1 cellular context compared by ENCODE assay signal in the genomic region with DNA sequence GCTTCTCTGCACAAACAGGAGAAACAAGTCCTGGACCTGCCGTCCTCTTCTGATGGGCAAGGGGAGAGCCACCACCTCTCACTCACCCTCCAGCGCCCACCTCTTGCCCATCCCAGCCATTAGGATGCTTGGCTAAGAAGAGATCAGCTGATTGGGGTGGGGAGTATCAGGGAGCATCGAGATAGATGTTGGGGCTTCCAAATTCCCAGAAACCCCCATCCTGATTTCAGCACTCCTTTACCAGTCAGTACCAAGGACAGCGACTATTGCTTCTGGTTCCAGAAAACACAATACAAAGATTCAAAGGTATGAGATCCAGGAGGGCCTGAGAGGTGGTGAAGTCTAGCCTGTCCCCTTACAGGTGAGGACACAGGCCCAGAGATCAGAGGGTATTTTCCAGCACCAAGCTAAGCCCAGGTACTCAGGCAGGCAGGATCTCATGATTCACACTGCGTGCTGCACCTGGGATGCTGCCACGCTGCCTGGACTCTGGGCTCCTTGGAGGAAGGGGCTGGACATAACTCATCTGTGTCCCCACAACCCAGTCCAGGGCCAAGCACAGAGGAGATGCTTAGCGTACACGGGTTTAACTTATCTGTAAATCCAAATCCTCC.
A peak's percentile ranks its signal among the peaks of the same experiment; 100 is the strongest.
TF ChIP-seq lines count a peak whose summit lies in the region.

No MANE protein-coding gene starts in this region.

TF ChIP-seq in WTC11, 78 proteins besides CTCF, POLR2A, EP300 and RAD21 (continued from another document and continues in another):
- TF ChIP-seq STAT6 (CRISPR knock-in tag; conservative IDR thresholded peaks at IDR 0.05; ENCODE audit: low read depth) = no peak
- no peak for TF ChIP-seq EMX1 (CRISPR knock-in tag; IDR thresholded peaks at IDR 0.05)
- TF ChIP-seq ZNF263 (CRISPR knock-in tag; IDR thresholded peaks at IDR 0.05; ENCODE audit: low read depth) = no peak
- TF ChIP-seq ZNF138 (CRISPR knock-in tag; conservative IDR thresholded peaks at IDR 0.05) = no peak
- TF ChIP-seq SOX15 (CRISPR knock-in tag; IDR thresholded peaks at IDR 0.05) = no peak
- no peak for TF ChIP-seq ZNF219 (CRISPR knock-in tag; IDR thresholded peaks at IDR 0.05; ENCODE audit: borderline replicate concordance)
- TF ChIP-seq CBFB (CRISPR knock-in tag; IDR thresholded peaks at IDR 0.05; ENCODE audit: low read depth) = 0 out of 2 replicates have a peak, but pooled peaks have one; percentile 64
- no peak for TF ChIP-seq NFATC4 (CRISPR knock-in tag; IDR thresholded peaks at IDR 0.05)
- no peak for TF ChIP-seq ZNF671 (CRISPR knock-in tag; IDR thresholded peaks at IDR 0.05)
- TF ChIP-seq, protein P1, sequence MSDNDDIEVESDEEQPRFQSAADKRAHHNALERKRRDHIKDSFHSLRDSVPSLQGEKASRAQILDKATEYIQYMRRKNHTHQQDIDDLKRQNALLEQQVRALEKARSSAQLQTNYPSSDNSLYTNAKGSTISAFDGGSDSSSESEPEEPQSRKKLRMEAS (CRISPR knock-in tag; IDR thresholded peaks at IDR 0.05) = no peak
- TF ChIP-seq USF1 (CRISPR knock-in tag; IDR thresholded peaks at IDR 0.05) = no peak
- no peak for TF ChIP-seq RORB (CRISPR knock-in tag; IDR thresholded peaks at IDR 0.05)
- peak; percentile 76; the same call in 1 of the 2 replicates for TF ChIP-seq ETV6 (CRISPR knock-in tag; IDR thresholded peaks at IDR 0.05)
- TF ChIP-seq AR (CRISPR knock-in tag; IDR thresholded peaks at IDR 0.05) = no peak
- peak; percentile 77; the same call in 1 of the 2 replicates for TF ChIP-seq TEAD1 (CRISPR knock-in tag; IDR thresholded peaks at IDR 0.05)
- TF ChIP-seq, protein P2, sequence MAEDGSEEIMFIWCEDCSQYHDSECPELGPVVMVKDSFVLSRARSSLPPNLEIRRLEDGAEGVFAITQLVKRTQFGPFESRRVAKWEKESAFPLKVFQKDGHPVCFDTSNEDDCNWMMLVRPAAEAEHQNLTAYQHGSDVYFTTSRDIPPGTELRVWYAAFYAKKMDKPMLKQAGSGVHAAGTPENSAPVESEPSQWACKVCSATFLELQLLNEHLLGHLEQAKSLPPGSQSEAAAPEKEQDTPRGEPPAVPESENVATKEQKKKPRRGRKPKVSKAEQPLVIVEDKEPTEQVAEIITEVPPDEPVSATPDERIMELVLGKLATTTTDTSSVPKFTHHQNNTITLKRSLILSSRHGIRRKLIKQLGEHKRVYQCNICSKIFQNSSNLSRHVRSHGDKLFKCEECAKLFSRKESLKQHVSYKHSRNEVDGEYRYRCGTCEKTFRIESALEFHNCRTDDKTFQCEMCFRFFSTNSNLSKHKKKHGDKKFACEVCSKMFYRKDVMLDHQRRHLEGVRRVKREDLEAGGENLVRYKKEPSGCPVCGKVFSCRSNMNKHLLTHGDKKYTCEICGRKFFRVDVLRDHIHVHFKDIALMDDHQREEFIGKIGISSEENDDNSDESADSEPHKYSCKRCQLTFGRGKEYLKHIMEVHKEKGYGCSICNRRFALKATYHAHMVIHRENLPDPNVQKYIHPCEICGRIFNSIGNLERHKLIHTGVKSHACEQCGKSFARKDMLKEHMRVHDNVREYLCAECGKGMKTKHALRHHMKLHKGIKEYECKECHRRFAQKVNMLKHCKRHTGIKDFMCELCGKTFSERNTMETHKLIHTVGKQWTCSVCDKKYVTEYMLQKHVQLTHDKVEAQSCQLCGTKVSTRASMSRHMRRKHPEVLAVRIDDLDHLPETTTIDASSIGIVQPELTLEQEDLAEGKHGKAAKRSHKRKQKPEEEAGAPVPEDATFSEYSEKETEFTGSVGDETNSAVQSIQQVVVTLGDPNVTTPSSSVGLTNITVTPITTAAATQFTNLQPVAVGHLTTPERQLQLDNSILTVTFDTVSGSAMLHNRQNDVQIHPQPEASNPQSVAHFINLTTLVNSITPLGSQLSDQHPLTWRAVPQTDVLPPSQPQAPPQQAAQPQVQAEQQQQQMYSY (CRISPR knock-in tag; IDR thresholded peaks at IDR 0.05) = no peak
- no peak for TF ChIP-seq GTF2I (CRISPR knock-in tag; conservative IDR thresholded peaks at IDR 0.05)
- no peak for TF ChIP-seq HMGXB4 (CRISPR knock-in tag; IDR thresholded peaks at IDR 0.05)
- peak; percentile 73; the same call in 1 of the 2 replicates for TF ChIP-seq FOXK1 (CRISPR knock-in tag; IDR thresholded peaks at IDR 0.05)
- TF ChIP-seq ERG (CRISPR knock-in tag; IDR thresholded peaks at IDR 0.05) = no peak
- TF ChIP-seq HMGA2 (CRISPR knock-in tag; IDR thresholded peaks at IDR 0.05) = no peak
- TF ChIP-seq, protein P3, sequence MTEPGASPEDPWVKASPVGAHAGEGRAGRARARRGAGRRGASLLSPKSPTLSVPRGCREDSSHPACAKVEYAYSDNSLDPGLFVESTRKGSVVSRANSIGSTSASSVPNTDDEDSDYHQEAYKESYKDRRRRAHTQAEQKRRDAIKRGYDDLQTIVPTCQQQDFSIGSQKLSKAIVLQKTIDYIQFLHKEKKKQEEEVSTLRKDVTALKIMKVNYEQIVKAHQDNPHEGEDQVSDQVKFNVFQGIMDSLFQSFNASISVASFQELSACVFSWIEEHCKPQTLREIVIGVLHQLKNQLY (CRISPR knock-in tag; IDR thresholded peaks at IDR 0.05) = no peak
- TF ChIP-seq ATF6 (CRISPR knock-in tag; IDR thresholded peaks at IDR 0.05) = no peak
- no peak for TF ChIP-seq ZNF423 (CRISPR knock-in tag; IDR thresholded peaks at IDR 0.05)
- TF ChIP-seq ATF1 (CRISPR knock-in tag; IDR thresholded peaks at IDR 0.05) = no peak
- TF ChIP-seq, protein P4, sequence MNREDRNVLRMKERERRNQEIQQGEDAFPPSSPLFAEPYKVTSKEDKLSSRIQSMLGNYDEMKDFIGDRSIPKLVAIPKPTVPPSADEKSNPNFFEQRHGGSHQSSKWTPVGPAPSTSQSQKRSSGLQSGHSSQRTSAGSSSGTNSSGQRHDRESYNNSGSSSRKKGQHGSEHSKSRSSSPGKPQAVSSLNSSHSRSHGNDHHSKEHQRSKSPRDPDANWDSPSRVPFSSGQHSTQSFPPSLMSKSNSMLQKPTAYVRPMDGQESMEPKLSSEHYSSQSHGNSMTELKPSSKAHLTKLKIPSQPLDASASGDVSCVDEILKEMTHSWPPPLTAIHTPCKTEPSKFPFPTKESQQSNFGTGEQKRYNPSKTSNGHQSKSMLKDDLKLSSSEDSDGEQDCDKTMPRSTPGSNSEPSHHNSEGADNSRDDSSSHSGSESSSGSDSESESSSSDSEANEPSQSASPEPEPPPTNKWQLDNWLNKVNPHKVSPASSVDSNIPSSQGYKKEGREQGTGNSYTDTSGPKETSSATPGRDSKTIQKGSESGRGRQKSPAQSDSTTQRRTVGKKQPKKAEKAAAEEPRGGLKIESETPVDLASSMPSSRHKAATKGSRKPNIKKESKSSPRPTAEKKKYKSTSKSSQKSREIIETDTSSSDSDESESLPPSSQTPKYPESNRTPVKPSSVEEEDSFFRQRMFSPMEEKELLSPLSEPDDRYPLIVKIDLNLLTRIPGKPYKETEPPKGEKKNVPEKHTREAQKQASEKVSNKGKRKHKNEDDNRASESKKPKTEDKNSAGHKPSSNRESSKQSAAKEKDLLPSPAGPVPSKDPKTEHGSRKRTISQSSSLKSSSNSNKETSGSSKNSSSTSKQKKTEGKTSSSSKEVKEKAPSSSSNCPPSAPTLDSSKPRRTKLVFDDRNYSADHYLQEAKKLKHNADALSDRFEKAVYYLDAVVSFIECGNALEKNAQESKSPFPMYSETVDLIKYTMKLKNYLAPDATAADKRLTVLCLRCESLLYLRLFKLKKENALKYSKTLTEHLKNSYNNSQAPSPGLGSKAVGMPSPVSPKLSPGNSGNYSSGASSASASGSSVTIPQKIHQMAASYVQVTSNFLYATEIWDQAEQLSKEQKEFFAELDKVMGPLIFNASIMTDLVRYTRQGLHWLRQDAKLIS (CRISPR knock-in tag; IDR thresholded peaks at IDR 0.05; ENCODE audit: borderline replicate concordance) = no peak
- TF ChIP-seq, protein P5, sequence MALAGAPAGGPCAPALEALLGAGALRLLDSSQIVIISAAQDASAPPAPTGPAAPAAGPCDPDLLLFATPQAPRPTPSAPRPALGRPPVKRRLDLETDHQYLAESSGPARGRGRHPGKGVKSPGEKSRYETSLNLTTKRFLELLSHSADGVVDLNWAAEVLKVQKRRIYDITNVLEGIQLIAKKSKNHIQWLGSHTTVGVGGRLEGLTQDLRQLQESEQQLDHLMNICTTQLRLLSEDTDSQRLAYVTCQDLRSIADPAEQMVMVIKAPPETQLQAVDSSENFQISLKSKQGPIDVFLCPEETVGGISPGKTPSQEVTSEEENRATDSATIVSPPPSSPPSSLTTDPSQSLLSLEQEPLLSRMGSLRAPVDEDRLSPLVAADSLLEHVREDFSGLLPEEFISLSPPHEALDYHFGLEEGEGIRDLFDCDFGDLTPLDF (CRISPR knock-in tag; IDR thresholded peaks at IDR 0.05) = no peak
- TF ChIP-seq, protein P6, sequence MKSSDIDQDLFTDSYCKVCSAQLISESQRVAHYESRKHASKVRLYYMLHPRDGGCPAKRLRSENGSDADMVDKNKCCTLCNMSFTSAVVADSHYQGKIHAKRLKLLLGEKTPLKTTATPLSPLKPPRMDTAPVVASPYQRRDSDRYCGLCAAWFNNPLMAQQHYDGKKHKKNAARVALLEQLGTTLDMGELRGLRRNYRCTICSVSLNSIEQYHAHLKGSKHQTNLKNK (CRISPR knock-in tag; IDR thresholded peaks at IDR 0.05) = no peak
